ENCODE assay signal across 26 cellular contexts in genomic region chr9:74872619-74873233, GRCh38. TPM values are rescaled to one million over a fixed set of nuclear protein-coding genes. Genes with fewer than 3 reads are reported as not detected.
"Had no signal": no experiment of that assay in that cellular context is flagged by ENCODE, and none has a peak within 500 bp of the region (broad histone marks: within the 10 kb centered on the region; RNA-seq: fewer than 3 reads in every experiment).

No MANE protein-coding gene starts in this region.

- H3K4me1 ChIP-seq: pancreas, prostate gland, right lobe of liver, sigmoid colon, stomach, thyroid gland, tibial nerve, upper lobe of left lung, vagina had no signal

- H3K4me3 ChIP-seq: pancreas, prostate gland, right lobe of liver, sigmoid colon, stomach, thoracic aorta, thyroid gland, tibial nerve, upper lobe of left lung, vagina had no signal

- H3K9me3 ChIP-seq: neutrophil, pancreas, prostate gland, right lobe of liver, sigmoid colon, thoracic aorta, thyroid gland, upper lobe of left lung, vagina had no signal

- H3K36me3 ChIP-seq: neutrophil, pancreas, prostate gland, right lobe of liver, sigmoid colon, stomach, thoracic aorta, thyroid gland, tibial nerve, upper lobe of left lung, vagina had no signal

- H3K27ac ChIP-seq: neutrophil, pancreas, prostate gland, right lobe of liver, sigmoid colon, stomach, thoracic aorta, thyroid gland, tibial nerve, upper lobe of left lung, vagina had no signal

- ATAC-seq: naive thymus-derived CD8-positive, alpha-beta T cell; natural killer cell treated with Interleukin-12 subunit alpha and Interleukin-12 subunit beta and Interleukin-15 and Interleukin-18, amount 100 ng/mL, for 72 hours; pancreas; right cardiac atrium; stimulated activated effector memory CD8-positive, alpha-beta T cell treated with anti-CD3 and anti-CD28 coated beads, Interleukin-12 subunit alpha, Interleukin-12 subunit beta, amount 100 ng/mL, for 72 hours; stimulated activated naive B cell treated with anti-CD40 and anti-IgM and Interleukin-4, amounts not matched to agents 10 μg/mL and 1 μg/mL and 100 μg/mL, for 72 hours had no signal

- H3K27me3 ChIP-seq: neutrophil, pancreas, right lobe of liver, sigmoid colon, stomach, thyroid gland, tibial nerve, upper lobe of left lung, vagina had no signal

- DNase-seq: naive thymus-derived CD8-positive, alpha-beta T cell; nephron progenitor cell; nucleus accumbens; pancreas; right cardiac atrium; right lobe of liver; sigmoid colon; small intestine; stimulated activated CD4-positive, alpha-beta T cell treated with anti-CD3 and anti-CD28 coated beads, Interleukin-15, amount 100 ng/mL, for 24 hours; stimulated activated CD4-positive, alpha-beta T cell treated with anti-CD3 and anti-CD28 coated beads, Interleukin-2, amount 100 ng/mL, for 24 hours; stimulated activated CD4-positive, alpha-beta T cell treated with anti-CD3 and anti-CD28 coated beads, Interleukin-2, amount 100 ng/mL, for 48 hours; stimulated activated CD4-positive, alpha-beta T cell treated with anti-CD3 and anti-CD28 coated beads, Interleukin-4, amount 100 ng/mL, for 24 hours; stimulated activated naive B cell treated with anti-CD40 and anti-IgM and Interleukin-4, amounts not matched to agents 10 μg/mL and 1 μg/mL and 100 μg/mL, for 72 hours; stimulated activated naive CD4-positive, alpha-beta T cell treated with Interleukin-2 at 50 U/mL for 16 hours; stomach; thyroid gland; upper lobe of left lung had no signal

RNA-seq across cellular contexts. Expression of gene TRPM6, which starts 15.0 kb away (rescaled TPM):
- total RNA-seq: naive thymus-derived CD8-positive, alpha-beta T cell; neural crest cell; osteocyte had no signal
- polyA plus RNA-seq: naive thymus-derived CD8-positive, alpha-beta T cell had no signal
